In the genomic region with DNA sequence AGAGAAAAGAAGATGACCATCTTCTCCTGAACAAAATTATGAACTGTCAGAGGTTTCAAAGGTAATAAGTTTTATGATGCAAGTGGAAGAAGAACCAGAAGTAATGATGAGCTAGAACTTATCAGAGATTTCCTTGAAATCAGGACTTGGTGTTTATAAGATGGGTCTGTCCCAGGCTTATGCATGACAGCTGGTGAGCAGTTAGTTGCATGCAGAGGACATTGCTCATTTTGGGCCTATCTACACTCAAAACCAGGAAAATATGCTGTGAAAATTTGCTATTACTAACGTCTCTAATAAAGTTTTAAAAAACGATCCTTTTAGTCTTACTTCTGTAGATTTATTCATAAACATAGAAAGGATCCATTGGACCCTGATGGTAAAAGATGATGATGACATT, we compare ENCODE assay signal across 1 cellular context.
TF ChIP-seq lines count a peak whose summit lies in the region.

No MANE protein-coding gene starts in this region.

TF ChIP-seq in SK-N-SH, 30 proteins besides CTCF, POLR2A, EP300 and RAD21 (continued from another document):
- TF ChIP-seq TEAD4 (IDR thresholded peaks at IDR 0.05; ENCODE audit: borderline replicate concordance, insufficient read depth): no peak
- no peak for TF ChIP-seq CHD2 (IDR thresholded peaks at IDR 0.05; ENCODE audit: low read length, partially characterized antibody)
- TF ChIP-seq, protein P1, sequence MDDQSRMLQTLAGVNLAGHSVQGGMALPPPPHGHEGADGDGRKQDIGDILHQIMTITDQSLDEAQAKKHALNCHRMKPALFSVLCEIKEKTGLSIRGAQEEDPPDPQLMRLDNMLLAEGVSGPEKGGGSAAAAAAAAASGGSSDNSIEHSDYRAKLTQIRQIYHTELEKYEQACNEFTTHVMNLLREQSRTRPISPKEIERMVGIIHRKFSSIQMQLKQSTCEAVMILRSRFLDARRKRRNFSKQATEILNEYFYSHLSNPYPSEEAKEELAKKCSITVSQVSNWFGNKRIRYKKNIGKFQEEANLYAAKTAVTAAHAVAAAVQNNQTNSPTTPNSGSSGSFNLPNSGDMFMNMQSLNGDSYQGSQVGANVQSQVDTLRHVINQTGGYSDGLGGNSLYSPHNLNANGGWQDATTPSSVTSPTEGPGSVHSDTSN (IDR thresholded peaks at IDR 0.05): no peak
- no peak for TF ChIP-seq POLR2AphosphoS5 (IDR thresholded peaks at IDR 0.05; ENCODE audit: low read depth, low read length)
TF ChIP-seq in SK-N-SH: peak in this region for 0.
